In genomic region chr10:5616046-5616445, GRCh38 we compare ENCODE assay signal across 17 cellular contexts. TPM values are rescaled to one million over a fixed set of nuclear protein-coding genes. Genes with fewer than 3 reads are reported as not detected.
DNase-seq lines count a peak whose midpoint lies in the region; ATAC-seq, FAIRE-seq and TF ChIP-seq lines count a peak whose summit lies in the region.
"Had no signal": no experiment of that assay in that cellular context is flagged by ENCODE, and none has a peak within 500 bp of the region (broad histone marks: within the 10 kb centered on the region; RNA-seq: fewer than 3 reads in every experiment).

No MANE protein-coding gene starts in this region.

- H3K27ac ChIP-seq in A549 (peak overlapping the region; percentile 57 to 91), ascending aorta (peak overlapping the region; percentile 90 to 91), stomach (peak overlapping the region in 3 of 5 donors; percentile 36 to 73 (median 72))
- H3K27ac ChIP-seq: KMS-11 had no signal

- WGBS in A549 (ENCODE audit: missing lambda C conversion rate), result 82% methylated on average over 6 of the region's 26 CpGs
- 67 to 97% (median 95%) methylated on average over 1 to 26 of the region's 26 CpGs for WGBS in stomach, 5 donors

- no peak for DNase-seq in A549 (ENCODE audit: low read depth in 1 of 2, low spot score in 1 of 2)
- DNase-seq in ascending aorta (ENCODE audit: low spot score in 2 of 2), result no peak
- DNase-seq in mesothelial cell of epicardium (ENCODE audit: low spot score in 2 of 2, unreplicated experiment in 2 of 2), result no peak
- DNase-seq in stomach, result no peak
- DNase-seq in activated T-cell treated with anti-CD3 and anti-CD28 coated beads, Interleukin-2, amount 50 U/mL, for 72 hours, result no peak
- DNase-seq in CD14-positive monocyte (ENCODE audit: low spot score), result no peak
- no peak for DNase-seq in activated CD4-positive, alpha-beta T cell treated with anti-CD3 and anti-CD28 coated beads for 36 hours
- no peak for DNase-seq in activated T-cell treated with anti-CD3 and anti-CD28 coated beads, Interleukin-2, amount 50 U/mL, for 1 hour
- DNase-seq: AML-193, COR-L47, NCI-H1048, NCI-H1436 treated with DMSO at 0.1 percent for 48 hours, NCI-H2029 treated with DMSO at 0.1 percent for 48 hours, NCI-H510A treated with DMSO at 0.1 percent for 48 hours, SIG-M5 had no signal

- no peak overlapping the region for H3K4me3 ChIP-seq in A549
- no peak overlapping the region for H3K4me3 ChIP-seq in ascending aorta
- no peak overlapping the region for H3K4me3 ChIP-seq in stomach

- no peak for FAIRE-seq in A549 (lab: Jason Lieb, UNC)
- FAIRE-seq: HepG2 had no signal

- H3K9me3 ChIP-seq in A549 (no peaks in the 10 kb centered on the region), ascending aorta (no peaks in the 10 kb centered on the region), stomach (no peaks in the 10 kb centered on the region)

- POLR2A ChIA-PET in A549 (lab: Yijun Ruan, JAX), result no interaction called here
- POLR2A ChIA-PET in activated CD4-positive, alpha-beta T cell treated with anti-CD3 and anti-CD28 coated beads for 36 hours (lab: Charles Lee), result no interaction called here

- ATAC-seq in A549, result no peak
- no peak for ATAC-seq in activated T-cell treated with anti-CD3 and anti-CD28 coated beads, Interleukin-2, amount 50 U/mL, for 72 hours (replicated peaks in 1 of 2)
- no peak for ATAC-seq in activated CD4-positive, alpha-beta T cell treated with anti-CD3 and anti-CD28 coated beads for 36 hours
- ATAC-seq: HepG2 had no signal

- peak overlapping the region; percentile 48; the same call in 2 of the 3 replicates for H3K4me2 ChIP-seq in A549
- H3K4me2 ChIP-seq: KMS-11 had no signal

- no peak for TF ChIP-seq POLR2A in A549 (IDR thresholded peaks at IDR 0.05; ENCODE audit: low read length)
- no peak for TF ChIP-seq POLR2A in stomach (IDR thresholded peaks at IDR 0.05)

- H3K36me3 Mint-ChIP-seq in mesothelial cell of epicardium (no peaks in the 10 kb centered on the region), CD14-positive monocyte (no peaks in the 10 kb centered on the region)
- H3K36me3 Mint-ChIP-seq in activated T-cell treated with anti-CD3 and anti-CD28 coated beads, Interleukin-2, amount 50 U/mL, for 72 hours (ENCODE audit: insufficient read depth in 2 of 2), result no peaks in the 10 kb centered on the region
- no peaks in the 10 kb centered on the region for H3K36me3 Mint-ChIP-seq in activated CD4-positive, alpha-beta T cell treated with anti-CD3 and anti-CD28 coated beads for 36 hours (ENCODE audit: low read depth)

- intact Hi-C loops in ascending aorta (cut with DNase I), result no loop called here
- intact Hi-C loops in stomach (cut with DNase I; ENCODE audit: low total_unique reads), result no loop called here
- intact Hi-C loops in CD14-positive monocyte (cut with micrococcal nuclease), result no loop called here
- intact Hi-C loops in activated CD4-positive, alpha-beta T cell treated with anti-CD3 and anti-CD28 coated beads for 36 hours (cut with DNase I, micrococcal nuclease), result no loop called here

- peaks cover 53% of the 10 kb centered on the region for H3K4me1 ChIP-seq in A549
- H3K4me1 ChIP-seq in ascending aorta, result peaks cover 28 to 74% of the 10 kb centered on the region in 2 donors
- H3K4me1 ChIP-seq in stomach, result peaks cover 12 to 57% (median 41%) of the 10 kb centered on the region in 4 donors

- no peak for TF ChIP-seq RAD21 in A549 (conservative IDR thresholded peaks at IDR 0.05 in 1 of 2, IDR thresholded peaks at IDR 0.05 in 1 of 2)

- H3K4me1 Mint-ChIP-seq in mesothelial cell of epicardium (peaks cover 58% of the 10 kb centered on the region), CD14-positive monocyte (no peaks in the 10 kb centered on the region)
- no peaks in the 10 kb centered on the region for H3K4me1 Mint-ChIP-seq in activated T-cell treated with anti-CD3 and anti-CD28 coated beads, Interleukin-2, amount 50 U/mL, for 72 hours (ENCODE audit: low read depth)
- H3K4me1 Mint-ChIP-seq in activated CD4-positive, alpha-beta T cell treated with anti-CD3 and anti-CD28 coated beads for 36 hours, result no peaks in the 10 kb centered on the region

- peak overlapping the region; percentile 85 for H3K27ac Mint-ChIP-seq in mesothelial cell of epicardium
- no peak overlapping the region for H3K27ac Mint-ChIP-seq in activated T-cell treated with anti-CD3 and anti-CD28 coated beads, Interleukin-2, amount 50 U/mL, for 72 hours
- no peak overlapping the region for H3K27ac Mint-ChIP-seq in CD14-positive monocyte
- no peak overlapping the region for H3K27ac Mint-ChIP-seq in activated CD4-positive, alpha-beta T cell treated with anti-CD3 and anti-CD28 coated beads for 36 hours

- H3K9me3 Mint-ChIP-seq in mesothelial cell of epicardium, result no peaks in the 10 kb centered on the region
- H3K9me3 Mint-ChIP-seq in activated T-cell treated with anti-CD3 and anti-CD28 coated beads, Interleukin-2, amount 50 U/mL, for 72 hours, result no peaks in the 10 kb centered on the region
- H3K9me3 Mint-ChIP-seq in CD14-positive monocyte, result peaks cover 0 to 2% (median 0%) of the 10 kb centered on the region in 7 donors
- no peaks in the 10 kb centered on the region for H3K9me3 Mint-ChIP-seq in activated CD4-positive, alpha-beta T cell treated with anti-CD3 and anti-CD28 coated beads for 36 hours (ENCODE audit: low read depth)

- H3K27me3 ChIP-seq in ascending aorta (no peaks in the 10 kb centered on the region), stomach (no peaks in the 10 kb centered on the region)

- TF ChIP-seq EP300 in A549 (IDR thresholded peaks at IDR 0.05) (no peak), stomach (IDR thresholded peaks at IDR 0.05) (no peak)

- CTCF ChIA-PET in A549 (lab: Yijun Ruan, JAX), result interaction anchor here (0.9 to 15.5 kb wide), 10 partner anchors 13 to 800 kb away, joined by 3 to 432 read pairs (median 3); no protein-coding TSS in a partner anchor
- CTCF ChIA-PET in activated CD4-positive, alpha-beta T cell treated with anti-CD3 and anti-CD28 coated beads for 36 hours (lab: Charles Lee), result interaction anchor here (0.5 to 3.0 kb wide), 4 partner anchors 9 to 50 kb away, joined by 3 to 14 read pairs (median 4); no protein-coding TSS in a partner anchor

- H3K4me3 Mint-ChIP-seq in mesothelial cell of epicardium, result no peak overlapping the region
- no peak overlapping the region for H3K4me3 Mint-ChIP-seq in activated T-cell treated with anti-CD3 and anti-CD28 coated beads, Interleukin-2, amount 50 U/mL, for 72 hours
- no peak overlapping the region for H3K4me3 Mint-ChIP-seq in CD14-positive monocyte
- H3K4me3 Mint-ChIP-seq in activated CD4-positive, alpha-beta T cell treated with anti-CD3 and anti-CD28 coated beads for 36 hours, result no peak overlapping the region

- no peak for TF ChIP-seq CTCF in A549 (IDR thresholded peaks at IDR 0.05)
- no peak for TF ChIP-seq CTCF in ascending aorta (IDR thresholded peaks at IDR 0.05)
- TF ChIP-seq CTCF in mesothelial cell of epicardium (IDR thresholded peaks at IDR 0.05; ENCODE audit: unreplicated experiment), result no peak
- no peak for TF ChIP-seq CTCF in stomach (IDR thresholded peaks at IDR 0.05)
- no peak for TF ChIP-seq CTCF in CD14-positive monocyte (IDR thresholded peaks at IDR 0.05)

- no peaks in the 10 kb centered on the region for H3K36me3 ChIP-seq in ascending aorta
- H3K36me3 ChIP-seq in stomach, result no peaks in the 10 kb centered on the region

- H3K27me3 Mint-ChIP-seq in mesothelial cell of epicardium (ENCODE audit: low read depth) (no peaks in the 10 kb centered on the region), CD14-positive monocyte (ENCODE audit: low read depth in 3 of 3) (peaks cover 2 to 10% (median 3%) of the 10 kb centered on the region in 3 donors)
- H3K27me3 Mint-ChIP-seq in activated T-cell treated with anti-CD3 and anti-CD28 coated beads, Interleukin-2, amount 50 U/mL, for 72 hours (ENCODE audit: low read depth), result no peaks in the 10 kb centered on the region
- no peaks in the 10 kb centered on the region for H3K27me3 Mint-ChIP-seq in activated CD4-positive, alpha-beta T cell treated with anti-CD3 and anti-CD28 coated beads for 36 hours

TF ChIP-seq in A549, 52 proteins besides CTCF, POLR2A, EP300 and RAD21:
- no peak for TF ChIP-seq NR3C1 (IDR thresholded peaks at IDR 0.05)
- no peak for TF ChIP-seq ESRRA (IDR thresholded peaks at IDR 0.05; ENCODE audit: borderline replicate concordance, low read length)
- no peak for TF ChIP-seq NPAS2 (CRISPR knock-in tag; IDR thresholded peaks at IDR 0.05; ENCODE audit: borderline replicate concordance)
- no peak for TF ChIP-seq MAZ (IDR thresholded peaks at IDR 0.05; ENCODE audit: borderline replicate concordance, low read depth, low read length)
- no peak for TF ChIP-seq POLR2AphosphoS2 (conservative IDR thresholded peaks at IDR 0.05; ENCODE audit: low read length)
- TF ChIP-seq NFE2L2 (conservative IDR thresholded peaks at IDR 0.05; ENCODE audit: low read length), result no peak
- TF ChIP-seq FOSL2 (IDR thresholded peaks at IDR 0.05), result no peak
- TF ChIP-seq FOSL2 (CRISPR knock-in tag; IDR thresholded peaks at IDR 0.05), result no peak

RNA-seq across cellular contexts. Expression of gene ASB13, which starts 50.3 kb away (rescaled TPM):
- polyA plus RNA-seq in A549 (2011; rRNA removed), result 12.9 and 14.7 TPM in 2 replicates
- polyA plus RNA-seq in A549 (2012; cell fraction: cytosol; rRNA removed), result 9.1 and 11.6 TPM in 2 replicates
- polyA plus RNA-seq in A549 (2012; cell fraction: nucleus; rRNA removed), result 9.0 and 9.7 TPM in 2 replicates
- polyA plus RNA-seq in A549 (2017; fragmentation: RNase III; extraction: RNeasy Plus Mini Kit Qiagen cat#74134 plus additional on column Dnase treatment), result 9.0 to 10.9 TPM (median 10.5 TPM) in 3 replicates
- polyA minus RNA-seq in A549 (2011; rRNA and poly(A)+ RNA removed), result 21.5 and 22.5 TPM in 2 replicates
- 15.3 TPM for total RNA-seq in ascending aorta
- 26.3 to 28.5 TPM (median 28.0 TPM) in 3 replicates for total RNA-seq in mesothelial cell of epicardium
- 10 to 100 TPM in 4 of 5 donors, under 1 TPM in 1; 0.89 to 15.6 (median 14.1) TPM for total RNA-seq in stomach
- 10 to 100 TPM; 21.2 to 27.5 (median 25.1) TPM for polyA plus RNA-seq in stomach
- 1 to 10 TPM; 7.0 to 7.8 TPM for total RNA-seq in activated T-cell treated with anti-CD3 and anti-CD28 coated beads, Interleukin-2, amount 50 U/mL, for 72 hours
- 10 to 100 TPM; 37.8 to 44.1 TPM for polyA plus RNA-seq in CD14-positive monocyte
- total RNA-seq in activated CD4-positive, alpha-beta T cell treated with anti-CD3 and anti-CD28 coated beads for 36 hours, result 1 to 10 TPM; 6.4 to 9.8 TPM
